Comparison of ENCODE assay signal across 1 cellular context in the genomic region with DNA sequence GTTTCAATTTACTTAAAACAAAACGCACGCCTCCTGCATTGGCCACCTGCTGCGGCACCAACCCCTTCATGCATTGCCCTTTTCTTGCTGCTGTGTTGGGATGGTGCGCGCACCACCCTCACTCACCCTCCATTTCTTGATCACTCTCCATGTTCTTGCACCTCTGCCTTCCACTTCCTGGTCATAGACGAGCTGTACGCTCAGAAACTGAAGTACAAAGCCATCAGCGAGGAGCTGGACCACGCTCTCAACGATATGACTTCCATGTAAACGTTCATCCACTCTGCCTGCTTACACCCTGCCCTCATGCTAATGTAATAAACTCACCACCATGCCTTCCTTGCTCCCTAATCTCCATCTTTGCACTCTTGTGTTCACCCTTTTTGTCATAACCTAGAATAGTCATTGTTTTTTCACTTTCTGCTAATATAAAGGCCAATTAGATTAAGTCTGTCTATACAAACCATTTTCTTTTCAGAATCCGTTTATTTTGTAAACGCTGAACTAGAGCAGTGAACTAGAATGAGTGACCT.
A peak's percentile ranks its signal among the peaks of the same experiment; 100 is the strongest.
TF ChIP-seq lines count a peak whose summit lies in the region.

No MANE protein-coding gene starts in this region.

TF ChIP-seq in HepG2, 621 proteins besides CTCF, POLR2A, EP300 and RAD21:
- TF ChIP-seq NFIB (CRISPR knock-in tag; IDR thresholded peaks at IDR 0.05; ENCODE audit: borderline replicate concordance) (no peak), HMGA1 (CRISPR knock-in tag; conservative IDR thresholded peaks at IDR 0.05) (no peak), ZFP82 (CRISPR knock-in tag; IDR thresholded peaks at IDR 0.05; ENCODE audit: borderline replicate concordance) (no peak), PAF1 (CRISPR knock-in tag; IDR thresholded peaks at IDR 0.05) (0 out of 2 replicates have a peak, but pooled peaks have one; percentile 37)
